In genomic region chr15:68921926-68922325, GRCh38 we compare ENCODE assay signal across 28 cellular contexts.
"Had no signal": no experiment of that assay in that cellular context is flagged by ENCODE, and none has a peak within 500 bp of the region (broad histone marks: within the 10 kb centered on the region; RNA-seq: fewer than 3 reads in every experiment).

No MANE protein-coding gene starts in this region.

- H3K4me3 Mint-ChIP-seq: immature natural killer cell; naive B cell; nephron; stimulated activated memory B cell treated with anti-CD40 and anti-IgM and Interleukin-4, amounts not matched to agents 10 μg/mL and 1 μg/mL and 100 μg/mL, for 72 hours; stimulated activated naive CD8-positive, alpha-beta T cell treated with anti-CD3 and anti-CD28 coated beads, Interleukin-15, Interleukin-2, amounts not matched to agents 100 ng/mL and 50 ng/mL, for 24 hours had no signal

- ATAC-seq: gastroesophageal sphincter; left cardiac atrium; lower lobe of right lung; right lobe of liver; stimulated activated memory B cell treated with anti-CD40 and anti-IgM and Interleukin-4, amounts not matched to agents 10 μg/mL and 1 μg/mL and 100 μg/mL, for 72 hours had no signal

- H2AFZ ChIP-seq: parathyroid adenoma had no signal

- H3K27me3 ChIP-seq: right lobe of liver, spleen had no signal

- H3K9ac ChIP-seq: parathyroid adenoma had no signal

- FAIRE-seq: endometrium, kidney had no signal

- H3K4me3 ChIP-seq: esophagus squamous epithelium, gastroesophageal sphincter, left ventricle myocardium inferior, lower lobe of right lung, prostate gland, right lobe of liver, spleen, thoracic aorta had no signal

- DNase-seq: effector memory CD4-positive, alpha-beta T cell; esophagus squamous epithelium; foreskin fibroblast; glutamatergic neuron; immature natural killer cell; kidney; left cardiac atrium; left ventricle myocardium inferior; lower lobe of right lung; mesenchymal stem cell; midbrain; naive B cell; occipital lobe; right lobe of liver; spleen; stimulated activated CD4-positive, alpha-beta T cell treated with anti-CD3 and anti-CD28 coated beads, Interleukin-15, amount 100 ng/mL, for 24 hours; stimulated activated CD4-positive, alpha-beta T cell treated with anti-CD3 and anti-CD28 coated beads, Interleukin-1b, Interleukin-23, amount 100 ng/mL, for 48 hours; stimulated activated CD4-positive, alpha-beta T cell treated with anti-CD3 and anti-CD28 coated beads, Interleukin-4, amount 100 ng/mL, for 24 hours; trophoblast cell had no signal

- H3K4me1 Mint-ChIP-seq: immature natural killer cell, nephron had no signal

- H3K27ac Mint-ChIP-seq: immature natural killer cell; naive B cell; nephron; stimulated activated memory B cell treated with anti-CD40 and anti-IgM and Interleukin-4, amounts not matched to agents 10 μg/mL and 1 μg/mL and 100 μg/mL, for 72 hours; stimulated activated naive CD8-positive, alpha-beta T cell treated with anti-CD3 and anti-CD28 coated beads, Interleukin-15, Interleukin-2, amounts not matched to agents 100 ng/mL and 50 ng/mL, for 24 hours had no signal

- H3K9me3 ChIP-seq: esophagus squamous epithelium, gastroesophageal sphincter, left ventricle myocardium inferior, lower lobe of right lung, prostate gland, right lobe of liver, spleen, thoracic aorta had no signal

- H3K79me2 ChIP-seq: parathyroid adenoma had no signal

- H3K27ac ChIP-seq: epithelial cell of prostate, esophagus squamous epithelium, gastroesophageal sphincter, left ventricle myocardium inferior, lower lobe of right lung, parathyroid adenoma, prostate gland, right lobe of liver, spleen, thoracic aorta had no signal

- H3K36me3 Mint-ChIP-seq: immature natural killer cell; naive B cell; stimulated activated memory B cell treated with anti-CD40 and anti-IgM and Interleukin-4, amounts not matched to agents 10 μg/mL and 1 μg/mL and 100 μg/mL, for 72 hours had no signal

- H3K4me1 ChIP-seq: esophagus squamous epithelium, gastroesophageal sphincter, left ventricle myocardium inferior, lower lobe of right lung, parathyroid adenoma, prostate gland, right lobe of liver, spleen had no signal

- H3K36me3 ChIP-seq: esophagus squamous epithelium, gastroesophageal sphincter, left ventricle myocardium inferior, lower lobe of right lung, prostate gland, right lobe of liver, spleen, thoracic aorta had no signal
